ENCODE assay signal across 34 cellular contexts in genomic region chr4:106355193-106355592, GRCh38. TPM values are rescaled to one million over a fixed set of nuclear protein-coding genes. Genes with fewer than 3 reads are reported as not detected.
DNase-seq lines count a peak whose midpoint lies in the region; ATAC-seq and TF ChIP-seq lines count a peak whose summit lies in the region.
"Had no signal": no experiment of that assay in that cellular context is flagged by ENCODE, and none has a peak within 500 bp of the region (broad histone marks: within the 10 kb centered on the region; RNA-seq: fewer than 3 reads in every experiment).

No MANE protein-coding gene starts in this region.

- ATAC-seq in left cardiac atrium = peak in 1 of 2 donors; percentile 49
- ATAC-seq in Right ventricle myocardium superior (ENCODE audit: poor library complexity) = no peak
- peak; percentile 96 to 100 (median 99) for ATAC-seq in right lobe of liver
- ATAC-seq in upper lobe of right lung = no peak
- ATAC-seq in GM19467 (IDR thresholded peaks at IDR 0.05; ENCODE audit: unreplicated experiment) = no peak
- no peak for ATAC-seq in CD8-positive, alpha-beta T cell
- ATAC-seq: gastrocnemius medialis; stimulated activated memory B cell treated with anti-CD40 and anti-IgM and Interleukin-4, amounts not matched to agents 10 μg/mL and 1 μg/mL and 100 μg/mL, for 72 hours had no signal

- H3K27ac Mint-ChIP-seq in endodermal cell = no peak overlapping the region
- no peak overlapping the region for H3K27ac Mint-ChIP-seq in CD8-positive, alpha-beta T cell
- H3K27ac Mint-ChIP-seq: activated CD4-positive, alpha-beta memory T cell treated with anti-CD3 and anti-CD28 coated beads, Interleukin-2, amount 10 ng/mL, durations not matched to agents 7 days and 5 days; activated naive CD8-positive, alpha-beta T cell; activated T-helper 2 cell treated with anti-CD3 and anti-CD28 coated beads, Interferon-gamma antibody, Interleukin-2, Interleukin-4, amounts not matched to agents 10 μg/mL and 5 μg/mL and 100 μg/mL, durations not matched to agents 14 hours and 24 hours and 36 hours; memory B cell; naive B cell; stimulated activated memory B cell treated with anti-CD40 and anti-IgM and Interleukin-4, amounts not matched to agents 10 μg/mL and 1 μg/mL and 100 μg/mL, for 72 hours had no signal

- no peaks in the 10 kb centered on the region for H3K27me3 ChIP-seq in endodermal cell (ENCODE audit: control insufficient read depth, insufficient read depth, low read length, poor library complexity, severe bottlenecking)
- H3K27me3 ChIP-seq in right lobe of liver = no peaks in the 10 kb centered on the region
- H3K27me3 ChIP-seq in upper lobe of right lung = no peaks in the 10 kb centered on the region
- no peaks in the 10 kb centered on the region for H3K27me3 ChIP-seq in CD8-positive, alpha-beta T cell (ENCODE audit: insufficient read depth, low read length)
- H3K27me3 ChIP-seq: BLaER1, gastrocnemius medialis, suprapubic skin had no signal

- H3K27me3 Mint-ChIP-seq in endodermal cell (ENCODE audit: insufficient read depth) = no peaks in the 10 kb centered on the region
- no peaks in the 10 kb centered on the region for H3K27me3 Mint-ChIP-seq in CD8-positive, alpha-beta T cell (ENCODE audit: low read depth)
- H3K27me3 Mint-ChIP-seq: activated CD4-positive, alpha-beta memory T cell treated with anti-CD3 and anti-CD28 coated beads, Interleukin-2, amount 10 ng/mL, durations not matched to agents 7 days and 5 days; activated naive CD8-positive, alpha-beta T cell; memory B cell; naive B cell; stimulated activated memory B cell treated with anti-CD40 and anti-IgM and Interleukin-4, amounts not matched to agents 10 μg/mL and 1 μg/mL and 100 μg/mL, for 72 hours had no signal

- TF ChIP-seq CTCF in endodermal cell (conservative IDR thresholded peaks at IDR 0.05) = no peak
- no peak for TF ChIP-seq CTCF in right lobe of liver (IDR thresholded peaks at IDR 0.05)
- TF ChIP-seq CTCF in upper lobe of right lung (IDR thresholded peaks at IDR 0.05) = no peak
- no peak for TF ChIP-seq CTCF in CD8-positive, alpha-beta T cell (IDR thresholded peaks at IDR 0.05)

- no peaks in the 10 kb centered on the region for H3K36me3 Mint-ChIP-seq in endodermal cell (ENCODE audit: low read depth)
- peaks cover 9% of the 10 kb centered on the region for H3K36me3 Mint-ChIP-seq in CD8-positive, alpha-beta T cell
- H3K36me3 Mint-ChIP-seq: naive B cell had no signal

- H3K9ac ChIP-seq in endodermal cell (ENCODE audit: extremely low read depth, low read length, poor library complexity, severe bottlenecking) = no peak overlapping the region
- H3K9ac ChIP-seq: BLaER1 had no signal

- H3K4me3 ChIP-seq in endodermal cell (ENCODE audit: low read length) (no peak overlapping the region), right lobe of liver (peak overlapping the region; percentile 15 to 48 (median 44)), upper lobe of right lung (peak overlapping the region; percentile 4)
- no peak overlapping the region for H3K4me3 ChIP-seq in CD8-positive, alpha-beta T cell (ENCODE audit: low read depth, low read length)
- H3K4me3 ChIP-seq: BLaER1, gastrocnemius medialis, HAP-1, suprapubic skin had no signal

- H3K27ac ChIP-seq in endodermal cell (ENCODE audit: low read depth, low read length) (no peak overlapping the region), right lobe of liver (peak overlapping the region in 1 of 3 donors; percentile 3), upper lobe of right lung (no peak overlapping the region)
- no peak overlapping the region for H3K27ac ChIP-seq in CD8-positive, alpha-beta T cell (ENCODE audit: low read depth, low read length)
- H3K27ac ChIP-seq: BLaER1, gastrocnemius medialis, suprapubic skin had no signal

- intact Hi-C loops in left cardiac atrium (cut with DNase I) (no loop called here), Right ventricle myocardium superior (cut with DNase I) (no loop called here), right lobe of liver (cut with DNase I) (no loop called here), upper lobe of right lung (cut with DNase I) (no loop called here)
- intact Hi-C loops in CD8-positive, alpha-beta T cell (cut with DNase I, micrococcal nuclease) = no loop called here

- POLR2A ChIA-PET in CD8-positive, alpha-beta T cell (lab: Charles Lee) = no interaction called here

- H3K9me3 ChIP-seq in endodermal cell (ENCODE audit: control insufficient read depth, low read length) (no peaks in the 10 kb centered on the region), right lobe of liver (no peaks in the 10 kb centered on the region), upper lobe of right lung (no peaks in the 10 kb centered on the region)
- H3K9me3 ChIP-seq in CD8-positive, alpha-beta T cell (ENCODE audit: low read length) = no peaks in the 10 kb centered on the region
- H3K9me3 ChIP-seq: BLaER1, Caco-2, gastrocnemius medialis, HAP-1 had no signal

- H3K4me1 ChIP-seq in endodermal cell (ENCODE audit: control insufficient read depth, insufficient read depth, low read length) (no peaks in the 10 kb centered on the region), right lobe of liver (peaks cover 0 to 7% (median 0%) of the 10 kb centered on the region in 4 donors), upper lobe of right lung (no peaks in the 10 kb centered on the region)
- no peaks in the 10 kb centered on the region for H3K4me1 ChIP-seq in CD8-positive, alpha-beta T cell (ENCODE audit: insufficient read depth, low read length)
- H3K4me1 ChIP-seq: Caco-2, gastrocnemius medialis, suprapubic skin had no signal

- H3K4me3 Mint-ChIP-seq in endodermal cell = no peak overlapping the region
- no peak overlapping the region for H3K4me3 Mint-ChIP-seq in CD8-positive, alpha-beta T cell
- H3K4me3 Mint-ChIP-seq: activated CD4-positive, alpha-beta memory T cell treated with anti-CD3 and anti-CD28 coated beads, Interleukin-2, amount 10 ng/mL, durations not matched to agents 7 days and 5 days; activated naive CD8-positive, alpha-beta T cell; memory B cell; naive B cell; stimulated activated memory B cell treated with anti-CD40 and anti-IgM and Interleukin-4, amounts not matched to agents 10 μg/mL and 1 μg/mL and 100 μg/mL, for 72 hours had no signal

- CTCF ChIA-PET in CD8-positive, alpha-beta T cell (lab: Charles Lee) = no interaction called here

- peaks cover 4% of the 10 kb centered on the region for H3K4me1 Mint-ChIP-seq in endodermal cell
- H3K4me1 Mint-ChIP-seq in CD8-positive, alpha-beta T cell (ENCODE audit: low read depth) = no peaks in the 10 kb centered on the region
- H3K4me1 Mint-ChIP-seq: activated CD4-positive, alpha-beta memory T cell treated with anti-CD3 and anti-CD28 coated beads, Interleukin-2, amount 10 ng/mL, durations not matched to agents 7 days and 5 days had no signal

- H3K36me3 ChIP-seq in endodermal cell (ENCODE audit: control insufficient read depth, insufficient read depth, low read length) (no peaks in the 10 kb centered on the region), right lobe of liver (no peaks in the 10 kb centered on the region), upper lobe of right lung (peaks cover 10% of the 10 kb centered on the region)
- H3K36me3 ChIP-seq in CD8-positive, alpha-beta T cell (ENCODE audit: insufficient read depth, low read length) = no peaks in the 10 kb centered on the region
- H3K36me3 ChIP-seq: gastrocnemius medialis, HAP-1 had no signal

- DNase-seq in left cardiac atrium (peak; percentile 26), Right ventricle myocardium superior (no peak), endodermal cell (peak; percentile 62), right lobe of liver (peak; percentile 47 to 73 (median 57)), upper lobe of right lung (no peak)
- no peak for DNase-seq in stimulated activated naive CD4-positive, alpha-beta T cell treated with Interleukin-2 at 50 U/mL for 16 hours (lab: John Stamatoyannopoulos, UW)
- DNase-seq in CD8-positive, alpha-beta T cell = no peak
- DNase-seq: activated CD4-positive, alpha-beta memory T cell treated with anti-CD3 and anti-CD28 coated beads, Interleukin-2, amount 10 ng/mL, durations not matched to agents 7 days and 5 days; activated CD4-positive, CD25-positive, alpha-beta regulatory T cell treated with anti-CD3 and anti-CD28 coated beads, Interleukin-2, amount 50 U/mL, for 72 hours; Caco-2; DMS79 treated with DMSO at 0.1 percent for 48 hours; effector CD4-positive, alpha-beta T cell; gastrocnemius medialis; islet precursor cell; MM.1S; naive B cell; NCI-H146; NCI-H2171 treated with DMSO at 0.1 percent for 48 hours; NCI-H524 treated with DMSO at 0.1 percent for 48 hours; stimulated activated CD4-positive, alpha-beta T cell treated with anti-CD3 and anti-CD28 coated beads, Interleukin-4, amount 100 ng/mL, for 1 hour had no signal

- TF ChIP-seq POLR2A in right lobe of liver (IDR thresholded peaks at IDR 0.05) = no peak

- no peaks in the 10 kb centered on the region for H3K9me3 Mint-ChIP-seq in endodermal cell
- H3K9me3 Mint-ChIP-seq in CD8-positive, alpha-beta T cell = no peaks in the 10 kb centered on the region
- H3K9me3 Mint-ChIP-seq: activated CD4-positive, alpha-beta memory T cell treated with anti-CD3 and anti-CD28 coated beads, Interleukin-2, amount 10 ng/mL, durations not matched to agents 7 days and 5 days; activated T-helper 2 cell treated with anti-CD3 and anti-CD28 coated beads, Interferon-gamma antibody, Interleukin-2, Interleukin-4, amounts not matched to agents 10 μg/mL and 5 μg/mL and 100 μg/mL, durations not matched to agents 14 hours and 24 hours and 36 hours; naive B cell had no signal

- WGBS in endodermal cell (ENCODE audit: insufficient coverage in 1 of 2, insufficient read length in 1 of 2), 2 experiments = 77 to 83% methylated on average over 2 to 4 of the region's 4 CpGs
- 49% methylated on average over 4 of the region's 4 CpGs for WGBS in right lobe of liver (ENCODE audit: insufficient coverage, low coverage, low lambda C conversion rate, missing lambda C conversion rate)

RNA-seq across cellular contexts. Expression of gene GIMD1, which starts 13.4 kb away (rescaled TPM):
- not detected for total RNA-seq in left cardiac atrium
- not detected for total RNA-seq in Right ventricle myocardium superior
- not detected for total RNA-seq in endodermal cell
- polyA plus RNA-seq in endodermal cell (2013, experiment 1 of 2) = not detected
- polyA plus RNA-seq in endodermal cell (2013, experiment 2 of 2) = not detected
- total RNA-seq in right lobe of liver = not detected
- total RNA-seq in upper lobe of right lung = not detected
- total RNA-seq in CD8-positive, alpha-beta T cell = not detected
- total RNA-seq: A673; activated CD4-positive, alpha-beta memory T cell treated with anti-CD3 and anti-CD28 coated beads, Interleukin-2, amount 10 ng/mL, durations not matched to agents 7 days and 5 days; activated T-helper 2 cell treated with anti-CD3 and anti-CD28 coated beads, Interferon-gamma antibody, Interleukin-2, Interleukin-4, amounts not matched to agents 10 μg/mL and 5 μg/mL and 100 μg/mL, durations not matched to agents 14 hours and 24 hours and 36 hours; Caco-2; chondrocyte; gastrocnemius medialis; renal cortical epithelial cell; SK-MEL-5; suprapubic skin; T-helper 1 cell treated with Interleukin-12 subunit alpha and Interleukin-12 subunit beta and Interleukin-4 antibody, amounts not matched to agents 30 ng/mL and 1 ng/mL, for 36 hours had no signal
- polyA plus RNA-seq: esophagus had no signal

RNA-seq across cellular contexts. Expression of gene AIMP1, which starts 38.8 kb away (rescaled TPM):
- total RNA-seq in left cardiac atrium = 10 to 100 TPM; 35.6 to 40.7 TPM
- 37.9 TPM for total RNA-seq in Right ventricle myocardium superior
- total RNA-seq in endodermal cell = 10 to 100 TPM; 46.0 to 58.9 TPM
- polyA plus RNA-seq in endodermal cell (2013, experiment 1 of 2) = 44.3 TPM
- polyA plus RNA-seq in endodermal cell (2013, experiment 2 of 2) = 46.6 TPM
- total RNA-seq in right lobe of liver = 10 to 100 TPM; 15.0 to 21.2 (median 16.7) TPM
- total RNA-seq in upper lobe of right lung = 42.9 TPM
- total RNA-seq in CD8-positive, alpha-beta T cell = 10 to 100 TPM; 69.3 to 79.2 TPM

RNA-seq across cellular contexts. Expression of gene TBCK, which starts 39.2 kb away (rescaled TPM):
- total RNA-seq in left cardiac atrium = 10 to 100 TPM; 19.4 to 22.8 TPM
- total RNA-seq in Right ventricle myocardium superior = 17.0 TPM
- 10 to 100 TPM; 48.3 to 52.9 TPM for total RNA-seq in endodermal cell
- polyA plus RNA-seq in endodermal cell (2013, experiment 1 of 2) = 30.0 TPM
- 28.4 TPM for polyA plus RNA-seq in endodermal cell (2013, experiment 2 of 2)
- 10 to 100 TPM; 15.1 to 20.1 (median 16.8) TPM for total RNA-seq in right lobe of liver
- total RNA-seq in upper lobe of right lung = 51.7 TPM
- 10 to 100 TPM; 17.4 to 20.4 TPM for total RNA-seq in CD8-positive, alpha-beta T cell

Comparison
In these comparisons a context has a peak if more than half of its experiments do, and no peak if none do; other contexts are left out.
1. DNase-seq: peak in left cardiac atrium (single experiment), endodermal cell (single experiment) and right lobe of liver (3 of 3); none in Right ventricle myocardium superior (single experiment), upper lobe of right lung (single experiment), stimulated activated naive CD4-positive, alpha-beta T cell treated with Interleukin-2 at 50 U/mL for 16 hours (single experiment) and CD8-positive, alpha-beta T cell (0 of 7).
2. ATAC-seq: peak in right lobe of liver (4 of 4); none in Right ventricle myocardium superior (single experiment), upper lobe of right lung (single experiment), GM19467 (single experiment) and CD8-positive, alpha-beta T cell (single experiment).
3. H3K4me3 ChIP-seq: peak in right lobe of liver (3 of 3) and upper lobe of right lung (single experiment); none in endodermal cell (single experiment) and CD8-positive, alpha-beta T cell (single experiment).